ENCODE assay signal across 8 cellular contexts in the genomic region with DNA sequence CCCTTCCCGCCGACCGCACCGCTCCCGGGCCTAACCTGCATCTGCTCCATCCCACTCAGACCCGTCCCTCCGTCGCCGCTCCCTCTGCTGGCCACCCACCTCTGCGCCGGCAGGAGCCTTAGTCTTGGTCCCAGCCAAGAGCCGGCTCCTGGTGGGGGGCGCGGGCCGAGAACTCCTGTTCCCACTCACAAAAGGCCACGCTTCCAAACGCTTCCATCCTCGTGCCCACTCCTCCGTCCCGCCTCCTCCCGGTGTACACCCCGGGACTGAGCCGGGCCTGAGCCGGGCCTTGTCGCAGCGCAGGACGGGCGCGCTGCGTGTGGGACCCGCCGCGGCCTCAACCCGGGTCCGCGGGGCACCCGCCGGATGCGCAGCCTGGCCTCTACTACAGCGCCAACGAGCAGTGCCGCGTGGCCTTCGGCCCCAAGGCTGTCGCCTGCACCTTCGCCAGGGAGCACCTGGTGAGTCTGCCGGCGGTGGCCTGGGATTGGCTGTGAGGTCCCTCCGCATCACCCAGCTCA.
DNase-seq lines count a peak whose midpoint lies in the region; ATAC-seq and TF ChIP-seq lines count a peak whose summit lies in the region.

No MANE protein-coding gene starts in this region.

- no peak for ATAC-seq in effector memory CD8-positive, alpha-beta T cell (replicated peaks)

- H3K4me1 Mint-ChIP-seq in effector memory CD8-positive, alpha-beta T cell (ENCODE audit: low read depth in 2 of 2) = peaks cover 0 to 4% of the 10 kb centered on the region in 2 donors
- peaks cover 6% of the 10 kb centered on the region for H3K4me1 Mint-ChIP-seq in nephron progenitor cell

- DNase-seq in D341Med (ENCODE audit: low spot score) = peak; percentile 61
- DNase-seq in HuH-7 (ENCODE audit: low spot score) = peak; percentile 99
- no peak for DNase-seq in effector memory CD8-positive, alpha-beta T cell
- DNase-seq in nephron progenitor cell = peak; percentile 79
- DNase-seq in nucleus accumbens (lab: John Stamatoyannopoulos, UW) = no peak
- no peak for DNase-seq in NCI-H2081 treated with DMSO at 0.1 percent for 48 hours (lab: John Stamatoyannopoulos, UW)
- DNase-seq in C1 segment of cervical spinal cord (lab: John Stamatoyannopoulos, UW) = no peak
- DNase-seq in HPDE6-E6E7 (ENCODE audit: extremely low spot score) = no peak

- H3K36me3 Mint-ChIP-seq in effector memory CD8-positive, alpha-beta T cell (ENCODE audit: insufficient read depth) = peaks cover 5% of the 10 kb centered on the region
- H3K36me3 Mint-ChIP-seq in nephron progenitor cell (ENCODE audit: low read depth) = peaks cover 18% of the 10 kb centered on the region

- no peaks in the 10 kb centered on the region for H3K9me3 Mint-ChIP-seq in effector memory CD8-positive, alpha-beta T cell
- H3K9me3 Mint-ChIP-seq in nephron progenitor cell = peaks cover 17% of the 10 kb centered on the region

- TF ChIP-seq CTCF in nephron progenitor cell (IDR thresholded peaks at IDR 0.05) = peak; percentile 28

- peak overlapping the region; percentile 51 to 65 for H3K4me3 Mint-ChIP-seq in effector memory CD8-positive, alpha-beta T cell
- H3K4me3 Mint-ChIP-seq in nephron progenitor cell = peak overlapping the region; percentile 42

- H3K27ac Mint-ChIP-seq in effector memory CD8-positive, alpha-beta T cell = no peak overlapping the region
- H3K27ac Mint-ChIP-seq in nephron progenitor cell = no peak overlapping the region

- peaks cover 36 to 53% of the 10 kb centered on the region in 2 donors for H3K27me3 Mint-ChIP-seq in effector memory CD8-positive, alpha-beta T cell
- peaks cover 44% of the 10 kb centered on the region for H3K27me3 Mint-ChIP-seq in nephron progenitor cell (ENCODE audit: low read depth, poor library complexity)

Comparison
In these comparisons a context has a peak if more than half of its experiments do, and no peak if none do; other contexts are left out.
1. DNase-seq: peak in D341Med (single experiment), HuH-7 (single experiment) and nephron progenitor cell (single experiment); none in effector memory CD8-positive, alpha-beta T cell (0 of 3), nucleus accumbens (0 of 56), NCI-H2081 treated with DMSO at 0.1 percent for 48 hours (single experiment), C1 segment of cervical spinal cord (0 of 14) and HPDE6-E6E7 (single experiment).